In genomic region chr13:112101360-112101930, GRCh38 we compare ENCODE assay signal across 1 cellular context.
TF ChIP-seq lines count a peak whose summit lies in the region.

No MANE protein-coding gene starts in this region.

TF ChIP-seq in H1, 55 proteins besides CTCF, POLR2A, EP300 and RAD21 (continued from another document):
- TF ChIP-seq CHD7 (IDR thresholded peaks at IDR 0.05; ENCODE audit: insufficient replicate concordance, low read length), result no peak
- TF ChIP-seq KDM1A (IDR thresholded peaks at IDR 0.05; ENCODE audit: borderline replicate concordance, low read length), result no peak
- TF ChIP-seq ZNF274 (IDR thresholded peaks at IDR 0.05; ENCODE audit: borderline replicate concordance, extremely low read depth, low read length), result no peak
- no peak for TF ChIP-seq NRF1 (IDR thresholded peaks at IDR 0.05; ENCODE audit: low read depth, low read length)
- no peak for TF ChIP-seq BCL11A (IDR thresholded peaks at IDR 0.05; ENCODE audit: low read depth in 2 of 2, low read length in 2 of 2)
- no peak for TF ChIP-seq SP4 (IDR thresholded peaks at IDR 0.05; ENCODE audit: low read length)
- TF ChIP-seq FOSL1 (IDR thresholded peaks at IDR 0.05; ENCODE audit: insufficient read depth, low read depth, low read length), result no peak
- no peak for TF ChIP-seq ASH2L (IDR thresholded peaks at IDR 0.05; ENCODE audit: low read length)
TF ChIP-seq in H1: peak in this region for 0.
